ENCODE assay signal across 8 cellular contexts in the genomic region with DNA sequence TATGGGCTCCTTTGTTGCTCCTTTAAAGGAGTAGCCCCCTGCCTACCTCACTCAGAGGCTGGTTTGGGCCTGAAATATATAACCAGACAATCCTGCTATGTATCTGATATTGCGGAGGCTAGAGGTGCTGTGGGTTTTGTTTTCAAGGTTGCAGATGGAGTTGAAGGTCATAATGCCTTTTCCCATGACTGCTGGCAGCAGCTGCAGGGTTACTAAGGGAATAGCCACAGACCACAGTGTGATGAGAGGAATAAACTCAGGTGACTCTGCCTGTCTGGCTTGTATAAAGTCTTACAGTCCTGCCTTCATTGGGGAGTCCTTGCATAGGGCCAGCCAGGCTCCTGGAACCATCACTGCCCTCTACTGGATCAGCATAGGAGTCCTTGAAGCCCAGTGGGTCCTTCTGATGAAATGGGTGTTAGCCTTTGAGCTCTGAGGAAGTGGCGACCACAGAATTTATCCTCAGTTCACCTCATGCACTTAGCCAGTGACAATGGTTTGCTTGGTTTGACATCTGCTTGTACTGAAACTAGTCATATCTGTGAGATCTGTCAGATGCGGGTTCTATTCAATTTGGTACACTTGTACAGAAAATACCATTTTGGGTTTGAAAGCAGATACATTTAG.
DNase-seq lines count a peak whose midpoint lies in the region; ATAC-seq and TF ChIP-seq lines count a peak whose summit lies in the region.

No MANE protein-coding gene starts in this region.

- 65 to 79% (median 69%) methylated on average over 2 to 3 of the region's 3 CpGs for WGBS in adrenal gland, 4 donors

- H3K27ac ChIP-seq in PC-3 (ENCODE audit: low read length) (no peak overlapping the region), adrenal gland (no peak overlapping the region)

- H3K4me3 ChIP-seq in PC-3 (ENCODE audit: low read length) (no peak overlapping the region), adrenal gland (no peak overlapping the region)

- no peak overlapping the region for H3K4me2 ChIP-seq in PC-3 (ENCODE audit: low read length)

- POLR2A ChIA-PET in PC-3 (lab: Charles Lee; ENCODE audit: unreplicated experiment), result no interaction called here

- H3K9ac ChIP-seq in PC-3 (ENCODE audit: low read length), result no peak overlapping the region

- no peaks in the 10 kb centered on the region for H3F3A ChIP-seq in PC-3 (ENCODE audit: low read length, unreplicated experiment)

- H3K4me1 ChIP-seq in PC-3 (ENCODE audit: insufficient read depth, low read length) (peaks cover 19% of the 10 kb centered on the region), adrenal gland (replicated peaks in 1 of 2) (no peaks in the 10 kb centered on the region)

- ATAC-seq in GM19395 (IDR thresholded peaks at IDR 0.05; ENCODE audit: unreplicated experiment) (peak; percentile 99), HG03342 (IDR thresholded peaks at IDR 0.05; ENCODE audit: unreplicated experiment) (peak; percentile 98), PC-3 (peak; percentile 76)

- no peak for TF ChIP-seq POLR2A in adrenal gland (IDR thresholded peaks at IDR 0.05)

- TF ChIP-seq CTCF in PC-3 (conservative IDR thresholded peaks at IDR 0.05; ENCODE audit: low read depth, low read length) (peak; percentile 47), adrenal gland (IDR thresholded peaks at IDR 0.05) (peak in 4 of 6 experiments; percentile 38 to 45 (median 42))

- H3K79me2 ChIP-seq in PC-3 (ENCODE audit: low read length), result no peaks in the 10 kb centered on the region

- H3K9me2 ChIP-seq in PC-3 (replicated peaks; ENCODE audit: low read length), result no peaks in the 10 kb centered on the region

- H3K27me3 ChIP-seq in PC-3 (ENCODE audit: low read length) (no peaks in the 10 kb centered on the region), adrenal gland (no peaks in the 10 kb centered on the region)

- DNase-seq in DMS153 treated with DMSO at 0.1 percent for 48 hours (lab: John Stamatoyannopoulos, UW; ENCODE audit: unreplicated experiment), result peak; percentile 62
- peak; percentile 53 for DNase-seq in PC-3
- DNase-seq in adrenal gland, result peak; percentile 24 to 71 (median 48)
- DNase-seq in iPS-NIHi7 (ENCODE audit: extremely low spot score), result peak; percentile 87
- DNase-seq in stimulated activated CD8-positive, alpha-beta memory T cell treated with anti-CD3 and anti-CD28 coated beads, Interleukin-4, amount 100 ng/mL, for 48 hours, result peak; percentile 67
- DNase-seq in OCI-M2 (lab: John Stamatoyannopoulos, UW; ENCODE audit: unreplicated experiment), result no peak

- no TSS peak for BruUV-seq in PC-3 (replicated peaks; lab: Mats Ljungman, UMichigan)

- no peak overlapping the region for H2AFZ ChIP-seq in PC-3 (ENCODE audit: low read length)

- no peaks in the 10 kb centered on the region for H3K9me3 ChIP-seq in PC-3 (ENCODE audit: low read length)
- H3K9me3 ChIP-seq in adrenal gland (replicated peaks in 1 of 3), result peaks cover 0 to 5% (median 0%) of the 10 kb centered on the region in 3 donors

- H4K20me1 ChIP-seq in PC-3 (ENCODE audit: low read length), result no peaks in the 10 kb centered on the region

- CTCF ChIA-PET in PC-3 (lab: Charles Lee), result interaction anchor here (0.9 kb wide), 1 partner anchor 86 kb away, joined by 3 read pairs; no protein-coding TSS in a partner anchor

- no peaks in the 10 kb centered on the region for H3K36me3 ChIP-seq in PC-3 (ENCODE audit: low read depth, low read length)
- H3K36me3 ChIP-seq in adrenal gland (replicated peaks in 1 of 2), result no peaks in the 10 kb centered on the region

- intact Hi-C loops in PC-3 (cut with micrococcal nuclease), result loop anchor here (10.0 kb wide), 2 partner anchors 95 to 245 kb away; partner anchors contain the start of gene IVNS1ABP
- intact Hi-C loops in adrenal gland (cut with DNase I), result no loop called here
